15 cellular contexts compared by ENCODE assay signal in genomic region chr6:138538390-138539031, GRCh38. TPM values are rescaled to one million over a fixed set of nuclear protein-coding genes. Genes with fewer than 3 reads are reported as not detected.
A peak's percentile ranks its signal among the peaks of the same experiment; 100 is the strongest.
DNase-seq lines count a peak whose midpoint lies in the region; ATAC-seq and TF ChIP-seq lines count a peak whose summit lies in the region.
"Had no signal": no experiment of that assay in that cellular context is flagged by ENCODE, and none has a peak within 500 bp of the region (broad histone marks: within the 10 kb centered on the region; RNA-seq: fewer than 3 reads in every experiment).

No MANE protein-coding gene starts in this region.

- H3K36me3 Mint-ChIP-seq in HFFc6 (ENCODE audit: low read depth) = peaks cover 4% of the 10 kb centered on the region
- H3K36me3 Mint-ChIP-seq: activated naive CD8-positive, alpha-beta T cell treated with anti-CD3 and anti-CD28 coated beads, Interleukin-2, amount 10 ng/mL, durations not matched to agents 7 days and 5 days had no signal

- no peaks in the 10 kb centered on the region for H3K9me3 ChIP-seq in ovary
- H3K9me3 ChIP-seq: pancreas had no signal

- TF ChIP-seq POLR2A in ovary (IDR thresholded peaks at IDR 0.05) = no peak

- ATAC-seq in left lobe of liver (peak; percentile 89), sciatic nerve (peak; percentile 69), HG02763 (IDR thresholded peaks at IDR 0.05; ENCODE audit: unreplicated experiment) (no peak), GM18873 (IDR thresholded peaks at IDR 0.05; ENCODE audit: low FRiP score, unreplicated experiment) (no peak)
- ATAC-seq: activated CD4-positive, alpha-beta T cell treated with anti-CD3 and anti-CD28 coated beads for 36 hours; pancreas had no signal

- H3K27me3 ChIP-seq in ovary = no peaks in the 10 kb centered on the region
- H3K27me3 ChIP-seq: pancreas had no signal

- H3K9me3 Mint-ChIP-seq in HFFc6 = peaks cover 7% of the 10 kb centered on the region; the same call in 1 of the 2 replicates
- H3K9me3 Mint-ChIP-seq: activated naive CD8-positive, alpha-beta T cell treated with anti-CD3 and anti-CD28 coated beads, Interleukin-2, amount 10 ng/mL, durations not matched to agents 7 days and 5 days had no signal

- peaks cover 66% of the 10 kb centered on the region for H3K4me1 Mint-ChIP-seq in HFFc6 (ENCODE audit: low read depth)
- H3K4me1 Mint-ChIP-seq: activated CD4-positive, alpha-beta T cell treated with anti-CD3 and anti-CD28 coated beads for 36 hours had no signal

- H3K4me3 ChIP-seq in choroid plexus epithelial cell (ENCODE audit: low read depth, low read length) (no peak overlapping the region), ovary (no peak overlapping the region)
- H3K4me3 ChIP-seq: coronary artery, pancreas had no signal

- peak overlapping the region; percentile 88 for H3K4me3 Mint-ChIP-seq in HFFc6
- H3K4me3 Mint-ChIP-seq: activated CD4-positive, alpha-beta T cell treated with anti-CD3 and anti-CD28 coated beads for 36 hours; activated naive CD8-positive, alpha-beta T cell treated with anti-CD3 and anti-CD28 coated beads, Interleukin-2, amount 10 ng/mL, durations not matched to agents 7 days and 5 days had no signal

- peaks cover 6% of the 10 kb centered on the region for H3K4me1 ChIP-seq in ovary (ENCODE audit: insufficient read depth)

- no peaks in the 10 kb centered on the region; the same call in 1 of the 2 replicates for H3K27me3 Mint-ChIP-seq in HFFc6 (ENCODE audit: insufficient read depth)

- intact Hi-C loops in sciatic nerve (cut with DNase I) (no loop called here), ovary (cut with DNase I) (no loop called here)

- DNase-seq in HFFc6 = peak; percentile 12
- peak; percentile 71 for DNase-seq in choroid plexus epithelial cell (ENCODE audit: low read depth)
- DNase-seq in left lobe of liver (ENCODE audit: low spot score) = peak; percentile 55
- no peak for DNase-seq in sciatic nerve (ENCODE audit: low spot score)
- no peak for DNase-seq in islet precursor cell
- DNase-seq in ovary = no peak
- DNase-seq: activated CD4-positive, alpha-beta T cell treated with anti-CD3 and anti-CD28 coated beads for 36 hours; activated naive CD8-positive, alpha-beta T cell treated with anti-CD3 and anti-CD28 coated beads, Interleukin-2, amount 10 ng/mL, durations not matched to agents 7 days and 5 days; erythroblast; midbrain; NCI-H187; pancreas had no signal

- peak overlapping the region; percentile 99 for H3K27ac Mint-ChIP-seq in HFFc6
- H3K27ac Mint-ChIP-seq: activated CD4-positive, alpha-beta T cell treated with anti-CD3 and anti-CD28 coated beads for 36 hours; activated naive CD8-positive, alpha-beta T cell treated with anti-CD3 and anti-CD28 coated beads, Interleukin-2, amount 10 ng/mL, durations not matched to agents 7 days and 5 days had no signal

- no peaks in the 10 kb centered on the region for H3K36me3 ChIP-seq in ovary
- H3K36me3 ChIP-seq: pancreas had no signal

- no peak overlapping the region for H3K27ac ChIP-seq in ovary
- H3K27ac ChIP-seq: pancreas had no signal

- WGBS in ovary, 3 donors = 12 to 31% (median 25%) methylated on average over 7 of the region's 7 CpGs

- no peak for TF ChIP-seq EP300 in ovary (IDR thresholded peaks at IDR 0.05)

- no peak for TF ChIP-seq CTCF in HFFc6 (IDR thresholded peaks at IDR 0.05)
- TF ChIP-seq CTCF in choroid plexus epithelial cell (conservative IDR thresholded peaks at IDR 0.05; ENCODE audit: low read depth, low read length) = no peak
- no peak for TF ChIP-seq CTCF in ovary (IDR thresholded peaks at IDR 0.05)

RNA-seq across cellular contexts. Expression of gene NHSL1, which starts 39.2 kb away (rescaled TPM):
- total RNA-seq in HFFc6 (2021; fragmentation: NEBNext Ultra II Directional; extraction: Animal tissue kit (Norgen Biotek cat#: 25700)) = 10 to 100 TPM in 3 of 6 experiments, 1 to 10 TPM in 3; 4.4 to 12.3 (median 10.1) TPM
- 59.8 TPM for total RNA-seq in left lobe of liver
- total RNA-seq in sciatic nerve = 18.5 TPM
- total RNA-seq in ovary = 1 to 10 TPM; 1.0 to 7.1 (median 2.6) TPM
- 1 to 10 TPM in 1 of 2 donors, under 1 TPM in 1; 0.84 to 5.8 TPM for polyA plus RNA-seq in ovary

Comparison
In these comparisons a context has a peak if more than half of its experiments do, and no peak if none do; other contexts are left out.
1. DNase-seq: peak in HFFc6 (single experiment), choroid plexus epithelial cell (single experiment) and left lobe of liver (single experiment); none in sciatic nerve (single experiment), islet precursor cell (single experiment) and ovary (0 of 5).
2. ATAC-seq: peak in left lobe of liver (single experiment) and sciatic nerve (single experiment); none in HG02763 (single experiment) and GM18873 (single experiment).